1 cellular context compared by ENCODE assay signal in the genomic region with DNA sequence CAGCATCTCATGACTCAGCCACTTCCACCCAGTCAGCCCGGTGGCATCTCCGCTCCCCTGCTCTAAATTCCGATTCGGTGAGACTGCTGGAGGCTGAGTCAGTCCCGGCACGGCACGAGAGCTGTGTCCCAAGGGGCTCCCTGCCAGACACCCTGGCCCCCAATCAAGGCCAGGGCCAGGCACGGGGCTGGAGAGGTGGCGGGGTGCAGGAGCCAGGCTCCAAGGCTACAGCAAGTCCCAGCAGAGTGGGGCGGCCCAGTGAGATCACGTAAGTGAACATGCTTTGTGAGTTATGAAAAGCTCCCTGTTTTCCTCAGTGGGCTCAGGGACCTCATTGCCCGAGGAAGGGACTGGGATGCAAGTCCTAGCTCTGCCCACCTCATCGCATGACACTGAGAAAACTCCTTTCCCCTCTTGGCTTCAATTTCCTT.
A peak's percentile ranks its signal among the peaks of the same experiment; 100 is the strongest.
TF ChIP-seq lines count a peak whose summit lies in the region.

No MANE protein-coding gene starts in this region.

TF ChIP-seq in HEK293, 187 proteins besides CTCF, POLR2A, EP300 and RAD21 (continued from another document and continues in another):
- 0 out of 2 replicates have a peak, but pooled peaks have one; percentile 45 for TF ChIP-seq ZFP37 (tag by site-specific recombination; IDR thresholded peaks at IDR 0.05)
- no peak for TF ChIP-seq ZNF133 (tag by site-specific recombination; IDR thresholded peaks at IDR 0.05)
- peak; percentile 87 for TF ChIP-seq ZNF629 (tag by site-specific recombination; IDR thresholded peaks at IDR 0.05)
- TF ChIP-seq, protein P1, sequence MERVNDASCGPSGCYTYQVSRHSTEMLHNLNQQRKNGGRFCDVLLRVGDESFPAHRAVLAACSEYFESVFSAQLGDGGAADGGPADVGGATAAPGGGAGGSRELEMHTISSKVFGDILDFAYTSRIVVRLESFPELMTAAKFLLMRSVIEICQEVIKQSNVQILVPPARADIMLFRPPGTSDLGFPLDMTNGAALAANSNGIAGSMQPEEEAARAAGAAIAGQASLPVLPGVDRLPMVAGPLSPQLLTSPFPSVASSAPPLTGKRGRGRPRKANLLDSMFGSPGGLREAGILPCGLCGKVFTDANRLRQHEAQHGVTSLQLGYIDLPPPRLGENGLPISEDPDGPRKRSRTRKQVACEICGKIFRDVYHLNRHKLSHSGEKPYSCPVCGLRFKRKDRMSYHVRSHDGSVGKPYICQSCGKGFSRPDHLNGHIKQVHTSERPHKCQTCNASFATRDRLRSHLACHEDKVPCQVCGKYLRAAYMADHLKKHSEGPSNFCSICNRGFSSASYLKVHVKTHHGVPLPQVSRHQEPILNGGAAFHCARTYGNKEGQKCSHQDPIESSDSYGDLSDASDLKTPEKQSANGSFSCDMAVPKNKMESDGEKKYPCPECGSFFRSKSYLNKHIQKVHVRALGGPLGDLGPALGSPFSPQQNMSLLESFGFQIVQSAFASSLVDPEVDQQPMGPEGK (tag by site-specific recombination; IDR thresholded peaks at IDR 0.05) = peak; percentile 92
- no peak for TF ChIP-seq ZNF624 (tag by site-specific recombination; IDR thresholded peaks at IDR 0.05)
- TF ChIP-seq ZBTB7A (tag by site-specific recombination; IDR thresholded peaks at IDR 0.05; ENCODE audit: low read depth) = no peak
- TF ChIP-seq TRIM28 (IDR thresholded peaks at IDR 0.05; ENCODE audit: borderline replicate concordance, low read length) = no peak
- TF ChIP-seq ZNF266 (tag by site-specific recombination; IDR thresholded peaks at IDR 0.05; ENCODE audit: low read depth) = no peak
- TF ChIP-seq ZFP41 (tag by site-specific recombination; IDR thresholded peaks at IDR 0.05; ENCODE audit: borderline replicate concordance) = no peak
- TF ChIP-seq ZNF704 (tag by site-specific recombination; IDR thresholded peaks at IDR 0.05) = no peak
- TF ChIP-seq ZNF214 (tag by site-specific recombination; IDR thresholded peaks at IDR 0.05; ENCODE audit: borderline replicate concordance) = no peak
- TF ChIP-seq ZNF585B (tag by site-specific recombination; IDR thresholded peaks at IDR 0.05) = no peak
- no peak for TF ChIP-seq ZNF114 (tag by site-specific recombination; IDR thresholded peaks at IDR 0.05)
- TF ChIP-seq ZNF639 (tag by site-specific recombination; IDR thresholded peaks at IDR 0.05) = peak; percentile 76; the same call in 1 of the 2 replicates
- TF ChIP-seq ZBTB21 (tag by site-specific recombination; IDR thresholded peaks at IDR 0.05) = 0 out of 2 replicates have a peak, but pooled peaks have one; percentile 56
- no peak for TF ChIP-seq ZIC2 (tag by site-specific recombination; IDR thresholded peaks at IDR 0.05)
- TF ChIP-seq, protein P2, sequence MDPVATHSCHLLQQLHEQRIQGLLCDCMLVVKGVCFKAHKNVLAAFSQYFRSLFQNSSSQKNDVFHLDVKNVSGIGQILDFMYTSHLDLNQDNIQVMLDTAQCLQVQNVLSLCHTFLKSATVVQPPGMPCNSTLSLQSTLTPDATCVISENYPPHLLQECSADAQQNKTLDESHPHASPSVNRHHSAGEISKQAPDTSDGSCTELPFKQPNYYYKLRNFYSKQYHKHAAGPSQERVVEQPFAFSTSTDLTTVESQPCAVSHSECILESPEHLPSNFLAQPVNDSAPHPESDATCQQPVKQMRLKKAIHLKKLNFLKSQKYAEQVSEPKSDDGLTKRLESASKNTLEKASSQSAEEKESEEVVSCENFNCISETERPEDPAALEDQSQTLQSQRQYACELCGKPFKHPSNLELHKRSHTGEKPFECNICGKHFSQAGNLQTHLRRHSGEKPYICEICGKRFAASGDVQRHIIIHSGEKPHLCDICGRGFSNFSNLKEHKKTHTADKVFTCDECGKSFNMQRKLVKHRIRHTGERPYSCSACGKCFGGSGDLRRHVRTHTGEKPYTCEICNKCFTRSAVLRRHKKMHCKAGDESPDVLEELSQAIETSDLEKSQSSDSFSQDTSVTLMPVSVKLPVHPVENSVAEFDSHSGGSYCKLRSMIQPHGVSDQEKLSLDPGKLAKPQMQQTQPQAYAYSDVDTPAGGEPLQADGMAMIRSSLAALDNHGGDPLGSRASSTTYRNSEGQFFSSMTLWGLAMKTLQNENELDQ (tag by site-specific recombination; IDR thresholded peaks at IDR 0.05; ENCODE audit: low read depth) = no peak
- no peak for TF ChIP-seq ZNF404 (tag by site-specific recombination; IDR thresholded peaks at IDR 0.05)
- TF ChIP-seq, protein P3, sequence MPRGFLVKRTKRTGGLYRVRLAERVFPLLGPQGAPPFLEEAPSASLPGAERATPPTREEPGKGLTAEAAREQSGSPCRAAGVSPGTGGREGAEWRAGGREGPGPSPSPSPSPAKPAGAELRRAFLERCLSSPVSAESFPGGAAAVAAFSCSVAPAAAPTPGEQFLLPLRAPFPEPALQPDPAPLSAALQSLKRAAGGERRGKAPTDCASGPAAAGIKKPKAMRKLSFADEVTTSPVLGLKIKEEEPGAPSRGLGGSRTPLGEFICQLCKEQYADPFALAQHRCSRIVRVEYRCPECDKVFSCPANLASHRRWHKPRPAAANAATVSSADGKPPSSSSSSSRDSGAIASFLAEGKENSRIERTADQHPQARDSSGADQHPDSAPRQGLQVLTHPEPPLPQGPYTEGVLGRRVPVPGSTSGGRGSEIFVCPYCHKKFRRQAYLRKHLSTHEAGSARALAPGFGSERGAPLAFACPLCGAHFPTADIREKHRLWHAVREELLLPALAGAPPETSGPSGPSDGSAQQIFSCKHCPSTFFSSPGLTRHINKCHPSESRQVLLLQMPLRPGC (tag by site-specific recombination; IDR thresholded peaks at IDR 0.05) = peak; percentile 85
- no peak for TF ChIP-seq ZNF37A (tag by site-specific recombination; IDR thresholded peaks at IDR 0.05)
- peak; percentile 75 for TF ChIP-seq GLIS1 (tag by site-specific recombination; IDR thresholded peaks at IDR 0.05)
- peak; percentile 35; the same call in 1 of the 2 replicates for TF ChIP-seq WT1 (tag by site-specific recombination; IDR thresholded peaks at IDR 0.05)
- TF ChIP-seq RBAK (tag by site-specific recombination; IDR thresholded peaks at IDR 0.05) = no peak
- TF ChIP-seq ZNF248 (tag by site-specific recombination; IDR thresholded peaks at IDR 0.05) = no peak
- no peak for TF ChIP-seq REPIN1 (tag by site-specific recombination; IDR thresholded peaks at IDR 0.05; ENCODE audit: low read depth)
- no peak for TF ChIP-seq ZNF670 (tag by site-specific recombination; IDR thresholded peaks at IDR 0.05; ENCODE audit: low read depth)
- TF ChIP-seq ZBTB48 (tag by site-specific recombination; IDR thresholded peaks at IDR 0.05) = peak; percentile 64
- TF ChIP-seq HOXD13 (CRISPR knock-in tag; IDR thresholded peaks at IDR 0.05; ENCODE audit: borderline replicate concordance) = no peak
- TF ChIP-seq, protein P4, sequence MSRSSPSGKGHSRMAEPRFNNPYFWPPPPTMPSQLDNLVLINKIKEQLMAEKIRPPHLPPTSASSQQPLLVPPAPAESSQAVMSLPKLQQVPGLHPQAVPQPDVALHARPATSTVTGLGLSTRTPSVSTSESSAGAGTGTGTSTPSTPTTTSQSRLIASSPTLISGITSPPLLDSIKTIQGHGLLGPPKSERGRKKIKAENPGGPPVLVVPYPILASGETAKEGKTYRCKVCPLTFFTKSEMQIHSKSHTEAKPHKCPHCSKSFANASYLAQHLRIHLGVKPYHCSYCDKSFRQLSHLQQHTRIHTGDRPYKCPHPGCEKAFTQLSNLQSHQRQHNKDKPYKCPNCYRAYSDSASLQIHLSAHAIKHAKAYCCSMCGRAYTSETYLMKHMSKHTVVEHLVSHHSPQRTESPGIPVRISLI (tag by site-specific recombination; IDR thresholded peaks at IDR 0.05) = no peak
- TF ChIP-seq ZNF280C (tag by site-specific recombination; IDR thresholded peaks at IDR 0.05) = no peak
- TF ChIP-seq PRDM2 (tag by site-specific recombination; IDR thresholded peaks at IDR 0.05; ENCODE audit: borderline replicate concordance) = no peak
- TF ChIP-seq ZNF560 (tag by site-specific recombination; IDR thresholded peaks at IDR 0.05; ENCODE audit: borderline replicate concordance) = no peak
- TF ChIP-seq OSR2 (tag by site-specific recombination; IDR thresholded peaks at IDR 0.05) = 0 out of 2 replicates have a peak, but pooled peaks have one; percentile 25
- TF ChIP-seq ZNF157 (tag by site-specific recombination; IDR thresholded peaks at IDR 0.05) = no peak
- TF ChIP-seq ZNF544 (tag by site-specific recombination; IDR thresholded peaks at IDR 0.05) = no peak
- 0 out of 2 replicates have a peak, but pooled peaks have one; percentile 34 for TF ChIP-seq ZNF692 (tag by site-specific recombination; IDR thresholded peaks at IDR 0.05)
- TF ChIP-seq ZFP3 (tag by site-specific recombination; IDR thresholded peaks at IDR 0.05; ENCODE audit: low read depth) = no peak
- no peak for TF ChIP-seq ZNF48 (tag by site-specific recombination; IDR thresholded peaks at IDR 0.05)
- TF ChIP-seq ZNF600 (tag by site-specific recombination; IDR thresholded peaks at IDR 0.05) = peak; percentile 52
- peak; percentile 34; the same call in 1 of the 2 replicates for TF ChIP-seq ZNF324 (tag by site-specific recombination; IDR thresholded peaks at IDR 0.05)
